ENCODE assay signal across 11 cellular contexts in genomic region chr4:8171941-8172924, GRCh38. TPM values are rescaled to one million over a fixed set of nuclear protein-coding genes. Genes with fewer than 3 reads are reported as not detected.
DNase-seq lines count a peak whose midpoint lies in the region; ATAC-seq, FAIRE-seq and TF ChIP-seq lines count a peak whose summit lies in the region.
"Had no signal": no experiment of that assay in that cellular context is flagged by ENCODE, and none has a peak within 500 bp of the region (broad histone marks: within the 10 kb centered on the region; RNA-seq: fewer than 3 reads in every experiment).

No MANE protein-coding gene starts in this region.

- intact Hi-C loops in kidney (cut with DNase I), result no loop called here

- ATAC-seq in HG02840 (IDR thresholded peaks at IDR 0.05; ENCODE audit: low FRiP score, unreplicated experiment), result peak; percentile 68
- ATAC-seq: A549 had no signal

- POLR2A ChIA-PET in activated CD4-positive, alpha-beta T cell treated with anti-CD3 and anti-CD28 coated beads, Interleukin-2, amount 10 ng/mL, durations not matched to agents 7 days and 5 days (lab: Charles Lee), result no interaction called here

- H3K9me3 ChIP-seq in kidney (ENCODE audit: control insufficient read depth in 1 of 2, low read length in 2 of 2), result peaks cover 0 to 9% of the 10 kb centered on the region in 2 donors

- no peaks in the 10 kb centered on the region for H3K4me1 ChIP-seq in kidney (ENCODE audit: control insufficient read depth in 1 of 2, insufficient read depth in 1 of 2, low read depth in 1 of 2, low read length in 2 of 2)

- H3K9me3 Mint-ChIP-seq in activated CD4-positive, alpha-beta T cell treated with anti-CD3 and anti-CD28 coated beads, Interleukin-2, amount 10 ng/mL, durations not matched to agents 7 days and 5 days, result peaks cover 13% of the 10 kb centered on the region

- H3K4me3 ChIP-seq in kidney (ENCODE audit: low read length in 2 of 2), result no peak overlapping the region
- H3K4me3 ChIP-seq: A549, stomach had no signal

- CTCF ChIA-PET in activated CD4-positive, alpha-beta T cell treated with anti-CD3 and anti-CD28 coated beads, Interleukin-2, amount 10 ng/mL, durations not matched to agents 7 days and 5 days (lab: Charles Lee), result interaction anchor here (1.0 kb wide), 1 partner anchor 13 kb away, joined by 3 read pairs; no protein-coding TSS in a partner anchor

- no peak for TF ChIP-seq CTCF in kidney (IDR thresholded peaks at IDR 0.05; ENCODE audit: borderline replicate concordance, extremely low read depth, insufficient read depth)

- no peak overlapping the region for H3K27ac ChIP-seq in kidney (ENCODE audit: low read depth in 2 of 2, low read length in 2 of 2)
- H3K27ac ChIP-seq: A549, stomach had no signal

- peak; percentile 16 to 27 for DNase-seq in activated CD4-positive, alpha-beta T cell treated with anti-CD3 and anti-CD28 coated beads, Interleukin-2, amount 50 U/mL, for 4 hours
- no peak for DNase-seq in activated CD4-positive, alpha-beta T cell treated with anti-CD3 and anti-CD28 coated beads, Interleukin-2, amount 10 ng/mL, durations not matched to agents 7 days and 5 days
- DNase-seq in activated CD4-positive, alpha-beta T cell treated with anti-CD3 and anti-CD28 coated beads, Interleukin-2, amount 50 U/mL, for 48 hours, result peak; percentile 70 to 73
- DNase-seq in stimulated activated CD4-positive, alpha-beta T cell treated with anti-CD3 and anti-CD28 coated beads, TNF-alpha, amount 100 ng/mL, for 48 hours (ENCODE audit: low read depth in 3 of 3), result peak; percentile 21 to 31 (median 30)
- DNase-seq in DMS153 (lab: John Stamatoyannopoulos, UW) (no peak), NK-92 (lab: John Stamatoyannopoulos, UW; ENCODE audit: unreplicated experiment) (no peak), kidney (no peak)
- DNase-seq: stomach had no signal

- no peak overlapping the region for H3K4me3 Mint-ChIP-seq in activated CD4-positive, alpha-beta T cell treated with anti-CD3 and anti-CD28 coated beads, Interleukin-2, amount 10 ng/mL, durations not matched to agents 7 days and 5 days

- no peaks in the 10 kb centered on the region for H3K27me3 Mint-ChIP-seq in activated CD4-positive, alpha-beta T cell treated with anti-CD3 and anti-CD28 coated beads, Interleukin-2, amount 10 ng/mL, durations not matched to agents 7 days and 5 days

- no peaks in the 10 kb centered on the region for H3K4me1 Mint-ChIP-seq in activated CD4-positive, alpha-beta T cell treated with anti-CD3 and anti-CD28 coated beads, Interleukin-2, amount 10 ng/mL, durations not matched to agents 7 days and 5 days

- no peaks in the 10 kb centered on the region for H3K36me3 ChIP-seq in kidney (ENCODE audit: control insufficient read depth in 1 of 2, insufficient read depth in 2 of 2, low read length in 2 of 2)
- H3K36me3 ChIP-seq: stomach had no signal

- no peak overlapping the region for H3K9ac ChIP-seq in kidney (ENCODE audit: low read length in 2 of 2)

- FAIRE-seq in kidney (lab: Jason Lieb, UNC), result no peak
- FAIRE-seq: A549 had no signal

- H3K36me3 Mint-ChIP-seq in activated CD4-positive, alpha-beta T cell treated with anti-CD3 and anti-CD28 coated beads, Interleukin-2, amount 10 ng/mL, durations not matched to agents 7 days and 5 days (ENCODE audit: low read depth), result no peaks in the 10 kb centered on the region

- H3K27ac Mint-ChIP-seq in activated CD4-positive, alpha-beta T cell treated with anti-CD3 and anti-CD28 coated beads, Interleukin-2, amount 10 ng/mL, durations not matched to agents 7 days and 5 days, result no peak overlapping the region

RNA-seq across cellular contexts. Expression of gene ABLIM2, which starts 13.6 kb away (rescaled TPM):
- under 1 TPM; 0.30 to 0.79 TPM for total RNA-seq in activated CD4-positive, alpha-beta T cell treated with anti-CD3 and anti-CD28 coated beads, Interleukin-2, amount 10 ng/mL, durations not matched to agents 7 days and 5 days
- total RNA-seq in kidney, result 23.3 TPM
- 9.5 TPM for polyA plus RNA-seq in kidney (ENCODE audit: insufficient read depth, low read depth, low replicate concordance)

RNA-seq across cellular contexts. Expression of gene SH3TC1, which starts 26.9 kb away (rescaled TPM):
- 10 to 100 TPM in 1 of 2 experiments, 1 to 10 TPM in 1; 8.2 to 10.8 TPM for total RNA-seq in activated CD4-positive, alpha-beta T cell treated with anti-CD3 and anti-CD28 coated beads, Interleukin-2, amount 10 ng/mL, durations not matched to agents 7 days and 5 days
- total RNA-seq in kidney, result 127 TPM
- polyA plus RNA-seq in kidney (ENCODE audit: insufficient read depth, low read depth, low replicate concordance), result 43.1 TPM
- polyA plus RNA-seq: neural cell had no signal

Comparison
In these comparisons a context has a peak if more than half of its experiments do, and no peak if none do; other contexts are left out.
1. DNase-seq: peak in activated CD4-positive, alpha-beta T cell treated with anti-CD3 and anti-CD28 coated beads, Interleukin-2, amount 50 U/mL, for 4 hours (2 of 2), activated CD4-positive, alpha-beta T cell treated with anti-CD3 and anti-CD28 coated beads, Interleukin-2, amount 50 U/mL, for 48 hours (2 of 2) and stimulated activated CD4-positive, alpha-beta T cell treated with anti-CD3 and anti-CD28 coated beads, TNF-alpha, amount 100 ng/mL, for 48 hours (3 of 3); none in activated CD4-positive, alpha-beta T cell treated with anti-CD3 and anti-CD28 coated beads, Interleukin-2, amount 10 ng/mL, durations not matched to agents 7 days and 5 days (single experiment), DMS153 (single experiment), NK-92 (single experiment) and kidney (single experiment).
2. RNA of gene ABLIM2, which starts 13.6 kb away (total RNA-seq): 23.3 TPM in kidney (single experiment); 0.30 to 0.79 TPM in activated CD4-positive, alpha-beta T cell treated with anti-CD3 and anti-CD28 coated beads, Interleukin-2, amount 10 ng/mL, durations not matched to agents 7 days and 5 days; every median in the first group is over 10 times any median in the second.
3. RNA of gene SH3TC1, which starts 26.9 kb away (total RNA-seq): 127 TPM in kidney (single experiment); 8.2 to 10.8 TPM in activated CD4-positive, alpha-beta T cell treated with anti-CD3 and anti-CD28 coated beads, Interleukin-2, amount 10 ng/mL, durations not matched to agents 7 days and 5 days; every median in the first group is over 10 times any median in the second.